ENCODE assay signal across 8 cellular contexts in the genomic region with DNA sequence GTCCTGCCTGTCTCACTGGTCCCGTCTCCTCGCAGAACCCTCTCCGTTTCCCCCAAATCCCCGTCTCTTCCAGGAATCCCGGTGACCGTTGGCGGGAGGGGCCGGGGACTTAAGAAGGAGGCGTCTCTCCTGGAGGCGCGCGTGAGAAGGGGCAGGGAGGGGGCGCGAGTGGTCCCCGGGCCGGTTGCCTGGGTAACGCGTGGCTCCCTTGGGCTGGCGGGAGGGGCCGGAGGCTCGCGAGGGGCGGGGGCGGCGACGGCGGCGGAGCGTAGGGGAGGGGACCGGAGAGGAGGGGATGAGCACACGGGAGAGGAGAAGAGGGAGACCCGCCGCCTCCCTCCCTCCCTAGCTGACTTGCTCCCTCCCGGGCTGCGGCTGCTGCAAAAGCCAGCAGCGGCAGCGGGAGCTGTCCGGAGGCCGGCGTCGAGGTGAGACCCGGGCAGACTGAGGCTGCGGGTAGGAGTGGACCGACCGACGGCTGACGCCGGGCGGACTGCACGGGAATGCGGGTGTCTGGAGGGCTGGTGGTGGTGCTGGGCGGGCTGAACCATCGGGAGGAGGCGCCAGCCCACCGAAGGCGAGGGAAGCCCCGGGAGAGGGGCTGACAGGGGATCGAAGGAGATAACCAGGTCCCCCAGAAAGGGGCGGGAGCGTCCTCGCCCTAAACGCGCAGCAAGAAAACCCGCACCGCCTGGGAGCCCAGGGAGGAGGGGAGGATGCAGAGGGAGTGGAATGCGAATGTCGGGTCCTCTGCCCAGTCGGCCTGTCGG. TPM values are rescaled to one million over a fixed set of nuclear protein-coding genes. Genes with fewer than 3 reads are reported as not detected.
DNase-seq lines count a peak whose midpoint lies in the region; ATAC-seq and TF ChIP-seq lines count a peak whose summit lies in the region.

Gene PRRT2, plus strand, starts transcription at position 298 of the 770 bp plus-strand sequence. CDS start 862 bp downstream, outside the sequence.

- peaks cover 0 to 8% (median 3%) of the 10 kb centered on the region in 7 donors for H3K9me3 Mint-ChIP-seq in CD14-positive monocyte
- no peaks in the 10 kb centered on the region for H3K9me3 Mint-ChIP-seq in T-helper 2 cell treated with Interferon-gamma antibody and Interleukin-4, amounts not matched to agents 5 μg/mL and 100 μg/mL, for 36 hours
- H3K9me3 Mint-ChIP-seq in stimulated activated naive B cell treated with anti-CD40 and anti-IgM and Interleukin-4, amounts not matched to agents 10 μg/mL and 1 μg/mL and 100 μg/mL, for 72 hours: no peaks in the 10 kb centered on the region

- WGBS in right lobe of liver (ENCODE audit: insufficient coverage, low coverage, low lambda C conversion rate, missing lambda C conversion rate): 20% methylated on average over 27 of the region's 69 CpGs

- H3K36me3 ChIP-seq in KMS-11 (ENCODE audit: insufficient read depth) (peaks cover 6% of the 10 kb centered on the region; the same call in 1 of the 2 replicates), right lobe of liver (peaks cover 0 to 10% (median 0%) of the 10 kb centered on the region in 4 donors)

- peak within 1 kb of the TSS; percentile 83 to 95 for H3K4me3 Mint-ChIP-seq in CD14-positive monocyte
- peak within 1 kb of the TSS; percentile 85 for H3K4me3 Mint-ChIP-seq in T-helper 2 cell treated with Interferon-gamma antibody and Interleukin-4, amounts not matched to agents 5 μg/mL and 100 μg/mL, for 36 hours
- H3K4me3 Mint-ChIP-seq in stimulated activated naive B cell treated with anti-CD40 and anti-IgM and Interleukin-4, amounts not matched to agents 10 μg/mL and 1 μg/mL and 100 μg/mL, for 72 hours: peak within 1 kb of the TSS; percentile 81 to 84

- H3K9ac ChIP-seq in KMS-11: peak within 1 kb of the TSS; percentile 33; the same call in 1 of the 2 replicates

- no peak for ATAC-seq in right lobe of liver
- ATAC-seq in stimulated activated naive B cell treated with anti-CD40 and anti-IgM and Interleukin-4, amounts not matched to agents 10 μg/mL and 1 μg/mL and 100 μg/mL, for 72 hours (replicated peaks): no peak
- no peak for ATAC-seq in GM21447 (IDR thresholded peaks at IDR 0.05; ENCODE audit: unreplicated experiment)

- peak within 1 kb of the TSS; percentile 47; the same call in 1 of the 2 replicates for H2AFZ ChIP-seq in KMS-11 (ENCODE audit: low read depth)

- H4K20me1 ChIP-seq in KMS-11 (ENCODE audit: insufficient read depth): no peaks in the 10 kb centered on the region

- no peak for TF ChIP-seq POLR2A in right lobe of liver (IDR thresholded peaks at IDR 0.05)

- H3K4me3 ChIP-seq in KMS-11 (IDR thresholded peaks at IDR 0.05; ENCODE audit: insufficient read depth, low read depth, low read length) (no peak within 1 kb of the TSS), choroid plexus epithelial cell (ENCODE audit: low read depth, low read length) (peak within 1 kb of the TSS; percentile 57), right lobe of liver (peak within 1 kb of the TSS; percentile 32 to 60 (median 44))

- H3K27ac ChIP-seq in KMS-11 (peak within 1 kb of the TSS; percentile 50), right lobe of liver (peak within 1 kb of the TSS; percentile 76 to 80 (median 78))

- H3K27ac Mint-ChIP-seq in CD14-positive monocyte: peak within 1 kb of the TSS; percentile 46 to 92 (median 85)
- H3K27ac Mint-ChIP-seq in T-helper 2 cell treated with Interferon-gamma antibody and Interleukin-4, amounts not matched to agents 5 μg/mL and 100 μg/mL, for 36 hours: peak within 1 kb of the TSS; percentile 80
- peak within 1 kb of the TSS; percentile 72 for H3K27ac Mint-ChIP-seq in stimulated activated naive B cell treated with anti-CD40 and anti-IgM and Interleukin-4, amounts not matched to agents 10 μg/mL and 1 μg/mL and 100 μg/mL, for 72 hours

- peaks cover 68% of the 10 kb centered on the region for H3K4me1 Mint-ChIP-seq in CD14-positive monocyte
- peaks cover 39% of the 10 kb centered on the region for H3K4me1 Mint-ChIP-seq in T-helper 2 cell treated with Interferon-gamma antibody and Interleukin-4, amounts not matched to agents 5 μg/mL and 100 μg/mL, for 36 hours (ENCODE audit: low read depth)
- peaks cover 52 to 84% of the 10 kb centered on the region in 2 donors for H3K4me1 Mint-ChIP-seq in stimulated activated naive B cell treated with anti-CD40 and anti-IgM and Interleukin-4, amounts not matched to agents 10 μg/mL and 1 μg/mL and 100 μg/mL, for 72 hours

- H3K27me3 ChIP-seq in KMS-11 (ENCODE audit: insufficient read depth, low read depth) (no peaks in the 10 kb centered on the region), right lobe of liver (no peaks in the 10 kb centered on the region)

- TF ChIP-seq CTCF in CD14-positive monocyte (IDR thresholded peaks at IDR 0.05) (no peak), KMS-11 (conservative IDR thresholded peaks at IDR 0.05; ENCODE audit: low read depth, low read length) (no peak), choroid plexus epithelial cell (conservative IDR thresholded peaks at IDR 0.05; ENCODE audit: low read depth, low read length) (peak; percentile 5), right lobe of liver (IDR thresholded peaks at IDR 0.05) (no peak)

- intact Hi-C loops in CD14-positive monocyte (cut with micrococcal nuclease): loop anchor here in 1 of 2 donors (10.0 kb wide), 1 partner anchor 183 kb away; the partner anchor contains the start of genes HIRIP3 and INO80E
- intact Hi-C loops in right lobe of liver (cut with DNase I): loop anchor here in 1 of 2 donors (5.0 to 10.0 kb wide), 2 partner anchors 35 to 183 kb away; partner anchors contain the start of genes HIRIP3 and INO80E

- no peaks in the 10 kb centered on the region for H3K9me3 ChIP-seq in right lobe of liver

- H3K4me1 ChIP-seq in KMS-11 (ENCODE audit: low read depth, poor library complexity, severe bottlenecking) (peaks cover 48% of the 10 kb centered on the region), right lobe of liver (peaks cover 0 to 30% (median 6%) of the 10 kb centered on the region in 4 donors)

- peaks cover 36% of the 10 kb centered on the region for H3K79me2 ChIP-seq in KMS-11 (ENCODE audit: insufficient read depth, low read depth)

- H3K4me2 ChIP-seq in KMS-11: peak within 1 kb of the TSS; percentile 83

- no peak for DNase-seq in CD14-positive monocyte (ENCODE audit: low spot score)
- DNase-seq in T-helper 2 cell treated with Interferon-gamma antibody and Interleukin-4, amounts not matched to agents 5 μg/mL and 100 μg/mL, for 36 hours (ENCODE audit: low spot score): peak; percentile 51
- DNase-seq in choroid plexus epithelial cell (ENCODE audit: low read depth): peak; percentile 54
- DNase-seq in right lobe of liver: peak in 2 of 3 donors; percentile 57 to 62
- DNase-seq in stimulated activated naive B cell treated with anti-CD40 and anti-IgM and Interleukin-4, amounts not matched to agents 10 μg/mL and 1 μg/mL and 100 μg/mL, for 72 hours: no peak
- no peak for DNase-seq in inferior parietal cortex (ENCODE audit: extremely low spot score)

- peaks cover 20 to 34% (median 31%) of the 10 kb centered on the region in 3 donors for H3K27me3 Mint-ChIP-seq in CD14-positive monocyte (ENCODE audit: low read depth in 3 of 3)
- H3K27me3 Mint-ChIP-seq in T-helper 2 cell treated with Interferon-gamma antibody and Interleukin-4, amounts not matched to agents 5 μg/mL and 100 μg/mL, for 36 hours (ENCODE audit: low read depth): peaks cover 8% of the 10 kb centered on the region
- H3K27me3 Mint-ChIP-seq in stimulated activated naive B cell treated with anti-CD40 and anti-IgM and Interleukin-4, amounts not matched to agents 10 μg/mL and 1 μg/mL and 100 μg/mL, for 72 hours: peaks cover 0 to 15% of the 10 kb centered on the region in 2 donors

- H3K36me3 Mint-ChIP-seq in CD14-positive monocyte: peaks cover 21 to 31% of the 10 kb centered on the region in 2 donors
- peaks cover 36% of the 10 kb centered on the region for H3K36me3 Mint-ChIP-seq in T-helper 2 cell treated with Interferon-gamma antibody and Interleukin-4, amounts not matched to agents 5 μg/mL and 100 μg/mL, for 36 hours (ENCODE audit: low read depth)
- peaks cover 36 to 42% of the 10 kb centered on the region in 2 donors for H3K36me3 Mint-ChIP-seq in stimulated activated naive B cell treated with anti-CD40 and anti-IgM and Interleukin-4, amounts not matched to agents 10 μg/mL and 1 μg/mL and 100 μg/mL, for 72 hours

RNA-seq across cellular contexts. Expression of gene PRRT2, which starts in this region (rescaled TPM):
- not detected for polyA plus RNA-seq in CD14-positive monocyte
- total RNA-seq in right lobe of liver: under 1 TPM in 4 of 6 experiments, not detected in 2; 0.15 to 0.98 (median 0.51) TPM

Comparison
In these comparisons a context has a peak if more than half of its experiments do, and no peak if none do; other contexts are left out.
1. Peak in DNase-seq, H3K4me3 ChIP-seq and H3K27ac ChIP-seq in right lobe of liver; RNA of the gene not detected or under 1 TPM.
2. DNase-seq: peak in T-helper 2 cell treated with Interferon-gamma antibody and Interleukin-4, amounts not matched to agents 5 μg/mL and 100 μg/mL, for 36 hours (single experiment) and choroid plexus epithelial cell (single experiment); none in CD14-positive monocyte (single experiment), stimulated activated naive B cell treated with anti-CD40 and anti-IgM and Interleukin-4, amounts not matched to agents 10 μg/mL and 1 μg/mL and 100 μg/mL, for 72 hours (single experiment) and inferior parietal cortex (single experiment).
3. Peak in every context shown above with its lines, with median percentiles within 50 percentile points of each other: H3K27ac Mint-ChIP-seq and H3K4me3 Mint-ChIP-seq.